ENCODE assay signal across 12 cellular contexts in the genomic region with DNA sequence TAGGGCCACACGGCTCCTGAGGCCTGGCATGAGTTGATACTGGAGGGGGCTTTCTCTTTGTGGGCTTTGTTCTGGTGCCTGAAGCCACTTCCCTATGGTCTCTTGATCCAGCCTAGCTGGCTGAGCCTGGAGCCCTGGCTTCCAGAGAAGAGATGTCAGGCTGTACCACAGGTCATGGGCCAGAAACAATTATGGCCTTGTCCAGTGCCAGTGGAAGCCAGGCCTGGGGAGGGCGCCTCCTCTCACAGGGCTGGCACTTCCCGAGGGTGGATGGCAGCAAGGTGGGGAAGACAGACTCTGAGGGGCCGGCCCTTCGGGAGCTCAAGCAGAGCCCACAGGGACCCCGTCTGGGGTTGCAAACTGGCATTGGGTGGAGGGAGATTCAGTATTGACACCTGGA.
"Had no signal": no experiment of that assay in that cellular context is flagged by ENCODE, and none has a peak within 500 bp of the region (broad histone marks: within the 10 kb centered on the region; RNA-seq: fewer than 3 reads in every experiment).

No MANE protein-coding gene starts in this region.

- DNase-seq: activated CD4-positive, alpha-beta T cell treated with anti-CD3 and anti-CD28 coated beads, Interleukin-2, amount 50 U/mL, for 48 hours; activated naive CD4-positive, alpha-beta T cell treated with anti-CD3 and anti-CD28 coated beads for 36 hours; effector CD4-positive, alpha-beta T cell; foreskin fibroblast; ovary; sigmoid colon; stimulated activated CD4-positive, alpha-beta T cell treated with anti-CD3 and anti-CD28 coated beads, Interleukin-1b, Interleukin-23, amount 100 ng/mL, for 48 hours; T-helper 9 cell; thyroid gland had no signal

- H3K9me3 Mint-ChIP-seq: activated naive CD4-positive, alpha-beta T cell treated with anti-CD3 and anti-CD28 coated beads for 36 hours; activated T-helper 2 cell treated with anti-CD3 and anti-CD28 coated beads, Interferon-gamma antibody, Interleukin-2, Interleukin-4, amounts not matched to agents 10 μg/mL and 5 μg/mL and 100 μg/mL, durations not matched to agents 14 hours and 24 hours and 36 hours; neural progenitor cell had no signal

- H3K9me3 ChIP-seq: ovary, sigmoid colon, thyroid gland had no signal

- ATAC-seq: activated CD4-positive, CD25-positive, alpha-beta regulatory T cell treated with anti-CD3 and anti-CD28 coated beads, Interleukin-2, amount 50 U/mL, for 24 hours had no signal

- H3K36me3 Mint-ChIP-seq: neural progenitor cell had no signal

- H3K4me3 Mint-ChIP-seq: activated naive CD4-positive, alpha-beta T cell treated with anti-CD3 and anti-CD28 coated beads for 36 hours had no signal
